1 cellular context compared by ENCODE assay signal in genomic region chr11:125941606-125942275, GRCh38.
TF ChIP-seq lines count a peak whose summit lies in the region.

No MANE protein-coding gene starts in this region.

TF ChIP-seq in GM12878, 131 proteins besides CTCF, POLR2A, EP300 and RAD21:
- no peak for TF ChIP-seq POLR2AphosphoS5 (IDR thresholded peaks at IDR 0.05; ENCODE audit: low read length)
- peak; percentile 79 for TF ChIP-seq SMC3 (IDR thresholded peaks at IDR 0.05; ENCODE audit: borderline replicate concordance, low read length)
- TF ChIP-seq YY1 (IDR thresholded peaks at IDR 0.05; ENCODE audit: low read depth, low read length): peak; percentile 64; the same call in 1 of the 2 replicates
